In genomic region chr12:66170606-66171005, GRCh38 we compare ENCODE assay signal across 2 cellular contexts.
TF ChIP-seq lines count a peak whose summit lies in the region.

No MANE protein-coding gene starts in this region.

TF ChIP-seq in IMR-90, 13 proteins besides CTCF, POLR2A, EP300 and RAD21:
- TF ChIP-seq FOS (IDR thresholded peaks at IDR 0.05; ENCODE audit: low read depth, low read length) (no peak), RFX5 (IDR thresholded peaks at IDR 0.05; ENCODE audit: low read depth, low read length) (no peak), ELK1 (IDR thresholded peaks at IDR 0.05; ENCODE audit: borderline replicate concordance, low read depth, low read length) (no peak), MAFK (IDR thresholded peaks at IDR 0.05; ENCODE audit: low read depth, low read length) (no peak), BHLHE40 (IDR thresholded peaks at IDR 0.05; ENCODE audit: low read depth, low read length) (no peak), CHD1 (IDR thresholded peaks at IDR 0.05; ENCODE audit: low read depth, low read length) (no peak), SMC3 (IDR thresholded peaks at IDR 0.05; ENCODE audit: low read depth, low read length) (no peak)

TF ChIP-seq in K562, 482 proteins besides CTCF, POLR2A, EP300 and RAD21:
- TF ChIP-seq SMARCB1 (IDR thresholded peaks at IDR 0.05; ENCODE audit: insufficient read length, low read depth) (no peak), HNRNPLL (IDR thresholded peaks at IDR 0.05; ENCODE audit: low read depth, low read length, poor library complexity, severe bottlenecking) (no peak), ZNF217 (CRISPR knock-in tag; IDR thresholded peaks at IDR 0.05) (no peak), TGIF2 (CRISPR knock-in tag; IDR thresholded peaks at IDR 0.05) (no peak), MTF1 (CRISPR knock-in tag; IDR thresholded peaks at IDR 0.05; ENCODE audit: borderline replicate concordance) (no peak), ZSCAN32 (CRISPR knock-in tag; IDR thresholded peaks at IDR 0.05) (no peak), POLR3A (IDR thresholded peaks at IDR 0.05; ENCODE audit: borderline replicate concordance, extremely low read depth, insufficient read depth, insufficient read length) (no peak), ILK (tag; IDR thresholded peaks at IDR 0.05; ENCODE audit: borderline replicate concordance, low read depth) (no peak)
